17 cellular contexts compared by ENCODE assay signal in the genomic region with DNA sequence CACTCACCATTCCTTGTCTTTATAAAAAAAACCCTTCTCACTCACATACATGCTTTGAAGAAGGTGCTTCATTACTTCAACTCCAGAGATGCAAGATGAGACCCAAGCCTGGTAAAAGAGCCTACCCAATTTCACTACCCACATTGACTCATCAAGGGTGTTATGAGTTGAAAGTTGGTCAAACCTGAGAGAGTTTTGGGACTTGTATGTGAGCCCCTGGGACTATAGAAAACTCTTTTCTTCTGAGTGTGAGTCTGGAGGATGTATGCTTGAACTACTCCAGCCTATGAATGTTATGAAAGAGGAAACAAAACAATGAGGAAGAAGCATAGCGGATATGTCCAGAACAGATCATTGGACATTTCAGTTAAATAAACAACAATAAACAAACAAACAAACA.
DNase-seq lines count a peak whose midpoint lies in the region; ATAC-seq and FAIRE-seq lines count a peak whose summit lies in the region.
"Had no signal": no experiment of that assay in that cellular context is flagged by ENCODE, and none has a peak within 500 bp of the region (broad histone marks: within the 10 kb centered on the region; RNA-seq: fewer than 3 reads in every experiment).

No MANE protein-coding gene starts in this region.

- no peak for FAIRE-seq in GM19239 (lab: Jason Lieb, UNC)
- FAIRE-seq: frontal cortex, H1, K562 had no signal

- peak; percentile 89 for ATAC-seq in GM18502 (IDR thresholded peaks at IDR 0.05; ENCODE audit: poor library complexity, unreplicated experiment)
- peak; percentile 85 for ATAC-seq in GM19438 (IDR thresholded peaks at IDR 0.05; ENCODE audit: low read depth, unreplicated experiment)
- peak; percentile 62 for ATAC-seq in HG02840 (IDR thresholded peaks at IDR 0.05; ENCODE audit: low FRiP score, unreplicated experiment)
- peak; percentile 79 for ATAC-seq in HG03520 (IDR thresholded peaks at IDR 0.05; ENCODE audit: unreplicated experiment)
- ATAC-seq: K562, left cardiac atrium had no signal

- DNase-seq in HuH-7.5 (ENCODE audit: low spot score) (no peak), SIG-M5 (lab: John Stamatoyannopoulos, UW) (no peak), GM19239 (ENCODE audit: insufficient read length, low spot score) (no peak), D341Med (ENCODE audit: low spot score) (no peak)
- DNase-seq: anterior cingulate cortex, GDM1, left cardiac atrium, NCI-H2081, SW 1271, trophoblast cell had no signal
